1 cellular context compared by ENCODE assay signal in genomic region chr1:77759090-77760028, GRCh38.
TF ChIP-seq lines count a peak whose summit lies in the region.

Gene USP33, minus strand, starts transcription at chr1:77759852. Its CDS starts 18,155 bp downstream, at chr1:77741697.

TF ChIP-seq in K562, 482 proteins besides CTCF, POLR2A, EP300 and RAD21 (continued from another document and continues in another):
- TF ChIP-seq ZNF655 (CRISPR knock-in tag; IDR thresholded peaks at IDR 0.05) (no peak), POLR3G (IDR thresholded peaks at IDR 0.05; ENCODE audit: extremely low read depth, insufficient read length, insufficient replicate concordance) (no peak), BCLAF1 (IDR thresholded peaks at IDR 0.05; ENCODE audit: borderline replicate concordance in 1 of 2, control insufficient read depth in 1 of 2, low read depth in 2 of 2, low read length in 1 of 2) (no peak; a peak in 1 of 4 replicates), ZBTB26 (CRISPR knock-in tag; IDR thresholded peaks at IDR 0.05) (no peak), E2F5 (CRISPR knock-in tag; IDR thresholded peaks at IDR 0.05) (no peak), ATF1 (CRISPR knock-in tag; IDR thresholded peaks at IDR 0.05) (no peak), ATF1 (tag; IDR thresholded peaks at IDR 0.05) (peak; percentile 58; the same call in 1 of the 2 replicates), HCFC1 (IDR thresholded peaks at IDR 0.05; ENCODE audit: low read depth, low read length) (peak; percentile 60), POLR2AphosphoS2 (IDR thresholded peaks at IDR 0.05; ENCODE audit: low read length) (no peak), ERF (CRISPR knock-in tag; IDR thresholded peaks at IDR 0.05) (no peak), MCM3 (IDR thresholded peaks at IDR 0.05) (no peak), STAT5B (CRISPR knock-in tag; IDR thresholded peaks at IDR 0.05) (no peak), ZNF444 (CRISPR knock-in tag; IDR thresholded peaks at IDR 0.05) (no peak), POLR2B (IDR thresholded peaks at IDR 0.05; ENCODE audit: low read depth, partially characterized antibody) (peak; percentile 80), HNRNPK (IDR thresholded peaks at IDR 0.05; ENCODE audit: low read depth, low read length, poor library complexity, severe bottlenecking) (no peak), ATF7 (IDR thresholded peaks at IDR 0.05) (peak; percentile 54; the same call in 1 of the 2 replicates), ARNT (IDR thresholded peaks at IDR 0.05) (no peak), ZNF384 (IDR thresholded peaks at IDR 0.05; ENCODE audit: low read depth, low read length) (no peak), ZNF76 (CRISPR knock-in tag; IDR thresholded peaks at IDR 0.05; ENCODE audit: borderline replicate concordance) (no peak), ZFPM2 (CRISPR knock-in tag; IDR thresholded peaks at IDR 0.05) (no peak), KLF10 (CRISPR knock-in tag; IDR thresholded peaks at IDR 0.05) (no peak), RB1 (IDR thresholded peaks at IDR 0.05; ENCODE audit: low read depth) (peak; percentile 41; the same call in 1 of the 2 replicates), ZNF780A (CRISPR knock-in tag; IDR thresholded peaks at IDR 0.05) (no peak), TSHZ1 (CRISPR knock-in tag; IDR thresholded peaks at IDR 0.05) (no peak), BMI1 (IDR thresholded peaks at IDR 0.05; ENCODE audit: low read length) (no peak), NUFIP1 (IDR thresholded peaks at IDR 0.05; ENCODE audit: partially characterized antibody) (no peak), C11orf30 (IDR thresholded peaks at IDR 0.05; ENCODE audit: low read depth) (no peak), HNRNPL (IDR thresholded peaks at IDR 0.05; ENCODE audit: low read depth, low read length) (no peak), ELF4 (CRISPR knock-in tag; IDR thresholded peaks at IDR 0.05) (no peak), SLC30A9 (CRISPR knock-in tag; IDR thresholded peaks at IDR 0.05) (no peak), MGA (IDR thresholded peaks at IDR 0.05) (no peak), HMG20A (CRISPR knock-in tag; conservative IDR thresholded peaks at IDR 0.05) (no peak), MTA2 (IDR thresholded peaks at IDR 0.05; ENCODE audit: low read depth) (no peak)
- TF ChIP-seq, protein P1, sequence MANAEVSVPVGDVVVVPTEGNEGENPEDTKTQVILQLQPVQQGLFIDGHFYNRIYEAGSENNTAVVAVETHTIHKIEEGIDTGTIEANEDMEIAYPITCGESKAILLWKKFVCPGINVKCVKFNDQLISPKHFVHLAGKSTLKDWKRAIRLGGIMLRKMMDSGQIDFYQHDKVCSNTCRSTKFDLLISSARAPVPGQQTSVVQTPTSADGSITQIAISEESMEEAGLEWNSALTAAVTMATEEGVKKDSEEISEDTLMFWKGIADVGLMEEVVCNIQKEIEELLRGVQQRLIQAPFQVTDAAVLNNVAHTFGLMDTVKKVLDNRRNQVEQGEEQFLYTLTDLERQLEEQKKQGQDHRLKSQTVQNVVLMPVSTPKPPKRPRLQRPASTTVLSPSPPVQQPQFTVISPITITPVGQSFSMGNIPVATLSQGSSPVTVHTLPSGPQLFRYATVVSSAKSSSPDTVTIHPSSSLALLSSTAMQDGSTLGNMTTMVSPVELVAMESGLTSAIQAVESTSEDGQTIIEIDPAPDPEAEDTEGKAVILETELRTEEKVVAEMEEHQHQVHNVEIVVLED (CRISPR knock-in tag; IDR thresholded peaks at IDR 0.05): no peak
- TF ChIP-seq, protein P2, sequence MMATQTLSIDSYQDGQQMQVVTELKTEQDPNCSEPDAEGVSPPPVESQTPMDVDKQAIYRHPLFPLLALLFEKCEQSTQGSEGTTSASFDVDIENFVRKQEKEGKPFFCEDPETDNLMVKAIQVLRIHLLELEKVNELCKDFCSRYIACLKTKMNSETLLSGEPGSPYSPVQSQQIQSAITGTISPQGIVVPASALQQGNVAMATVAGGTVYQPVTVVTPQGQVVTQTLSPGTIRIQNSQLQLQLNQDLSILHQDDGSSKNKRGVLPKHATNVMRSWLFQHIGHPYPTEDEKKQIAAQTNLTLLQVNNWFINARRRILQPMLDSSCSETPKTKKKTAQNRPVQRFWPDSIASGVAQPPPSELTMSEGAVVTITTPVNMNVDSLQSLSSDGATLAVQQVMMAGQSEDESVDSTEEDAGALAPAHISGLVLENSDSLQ (IDR thresholded peaks at IDR 0.05): 0 out of 2 replicates have a peak, but pooled peaks have one; percentile 5
